Comparison of ENCODE assay signal across 8 cellular contexts in the genomic region with DNA sequence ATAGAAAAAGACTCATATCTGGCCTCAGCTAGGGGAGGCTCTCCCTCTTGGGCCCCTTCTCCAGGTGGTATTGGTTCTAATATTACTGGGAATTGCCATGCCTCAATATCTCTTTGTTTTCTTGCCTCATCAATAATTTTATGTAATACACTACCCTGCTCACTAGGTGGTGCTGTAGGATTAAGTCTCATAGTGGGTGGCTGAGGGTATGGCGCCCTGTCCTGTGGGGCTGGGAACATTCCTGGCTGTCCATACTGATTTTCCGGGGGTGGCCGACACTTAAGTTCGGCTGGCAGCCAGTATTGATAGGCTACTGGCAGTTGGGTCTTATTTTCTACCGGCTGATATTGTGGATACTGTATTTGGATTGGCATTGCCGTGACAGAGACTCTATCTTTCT. TPM values are rescaled to one million over a fixed set of nuclear protein-coding genes. Genes with fewer than 3 reads are reported as not detected.
DNase-seq lines count a peak whose midpoint lies in the region; FAIRE-seq and TF ChIP-seq lines count a peak whose summit lies in the region.

No MANE protein-coding gene starts in this region.

- H3K36me3 ChIP-seq in small intestine (ENCODE audit: control insufficient read depth in 2 of 2, insufficient read depth in 2 of 2, low read length in 2 of 2), result peaks cover 12 to 40% of the 10 kb centered on the region in 2 donors

- H3K27me3 ChIP-seq in small intestine (ENCODE audit: control insufficient read depth in 2 of 2, insufficient read depth in 2 of 2, low read length in 2 of 2), result no peaks in the 10 kb centered on the region

- H3K27ac ChIP-seq in small intestine (ENCODE audit: low read depth in 1 of 2, low read length in 1 of 2), result no peak overlapping the region

- 89 to 96% (median 94%) methylated on average over 6 of the region's 6 CpGs for WGBS in small intestine, 3 donors

- TF ChIP-seq CTCF in choroid plexus epithelial cell (conservative IDR thresholded peaks at IDR 0.05; ENCODE audit: low read depth, low read length), result peak; percentile 62

- no peaks in the 10 kb centered on the region for H3K4me1 ChIP-seq in small intestine (ENCODE audit: control insufficient read depth in 2 of 2, insufficient read depth in 1 of 2, low read depth in 1 of 2, low read length in 1 of 2)

- no peaks in the 10 kb centered on the region for H3K9me3 ChIP-seq in small intestine (ENCODE audit: control insufficient read depth, low read depth)

- FAIRE-seq in small intestine (lab: Jason Lieb, UNC), result no peak

- no peak overlapping the region for H3K4me3 ChIP-seq in choroid plexus epithelial cell (ENCODE audit: low read depth, low read length)
- H3K4me3 ChIP-seq in small intestine (ENCODE audit: low read depth in 1 of 2, low read length in 2 of 2), result no peak overlapping the region

- DNase-seq in activated CD4-positive, alpha-beta T cell treated with anti-CD3 and anti-CD28 coated beads for 48 hours, result peak; percentile 11
- DNase-seq in activated CD4-positive, alpha-beta T cell treated with anti-CD3 and anti-CD28 coated beads for 4 hours, result no peak
- peak; percentile 39 for DNase-seq in NCI-H1092 treated with DMSO at 0.1 percent for 48 hours (lab: John Stamatoyannopoulos, UW)
- DNase-seq in choroid plexus epithelial cell (ENCODE audit: low read depth), result peak; percentile 46
- DNase-seq in small intestine, result peak; percentile 19
- no peak for DNase-seq in NCI-H774 (lab: John Stamatoyannopoulos, UW)
- DNase-seq in NCI-H1105 (lab: John Stamatoyannopoulos, UW), result no peak
- DNase-seq in 8988T, result no peak

RNA-seq across cellular contexts. Expression of gene TAS2R3, which starts 9.0 kb away (rescaled TPM):
- polyA plus RNA-seq in small intestine, result under 1 TPM in 1 of 3 donors, not detected in 2; 0.10 TPM

RNA-seq across cellular contexts. Expression of gene SSBP1, which starts 16.8 kb away (rescaled TPM):
- 100 to 1,000 TPM; 148 to 221 (median 153) TPM for polyA plus RNA-seq in small intestine

RNA-seq across cellular contexts. Expression of gene TAS2R4, which starts 21.5 kb away (rescaled TPM):
- polyA plus RNA-seq in small intestine, result under 1 TPM in 2 of 3 donors, not detected in 1; 0.15 to 0.22 TPM

RNA-seq across cellular contexts. Expression of gene TAS2R5, which starts 35.1 kb away (rescaled TPM):
- polyA plus RNA-seq in small intestine, result under 1 TPM in 1 of 3 donors, not detected in 2; 0.40 TPM

RNA-seq across cellular contexts. Expression of gene WEE2, which starts 46.8 kb away (rescaled TPM):
- not detected for polyA plus RNA-seq in small intestine

Comparison
In these comparisons a context has a peak if more than half of its experiments do, and no peak if none do; other contexts are left out.
1. DNase-seq: peak in activated CD4-positive, alpha-beta T cell treated with anti-CD3 and anti-CD28 coated beads for 48 hours (single experiment), NCI-H1092 treated with DMSO at 0.1 percent for 48 hours (single experiment), choroid plexus epithelial cell (single experiment) and small intestine (single experiment); none in activated CD4-positive, alpha-beta T cell treated with anti-CD3 and anti-CD28 coated beads for 4 hours (0 of 2), NCI-H774 (single experiment), NCI-H1105 (single experiment) and 8988T (single experiment).